ENCODE assay signal across 1 cellular context in genomic region chr2:239487272-239487671, GRCh38.
TF ChIP-seq lines count a peak whose summit lies in the region.

No MANE protein-coding gene starts in this region.

TF ChIP-seq in HepG2, 621 proteins besides CTCF, POLR2A, EP300 and RAD21 (continued from another document):
- TF ChIP-seq, protein P1, sequence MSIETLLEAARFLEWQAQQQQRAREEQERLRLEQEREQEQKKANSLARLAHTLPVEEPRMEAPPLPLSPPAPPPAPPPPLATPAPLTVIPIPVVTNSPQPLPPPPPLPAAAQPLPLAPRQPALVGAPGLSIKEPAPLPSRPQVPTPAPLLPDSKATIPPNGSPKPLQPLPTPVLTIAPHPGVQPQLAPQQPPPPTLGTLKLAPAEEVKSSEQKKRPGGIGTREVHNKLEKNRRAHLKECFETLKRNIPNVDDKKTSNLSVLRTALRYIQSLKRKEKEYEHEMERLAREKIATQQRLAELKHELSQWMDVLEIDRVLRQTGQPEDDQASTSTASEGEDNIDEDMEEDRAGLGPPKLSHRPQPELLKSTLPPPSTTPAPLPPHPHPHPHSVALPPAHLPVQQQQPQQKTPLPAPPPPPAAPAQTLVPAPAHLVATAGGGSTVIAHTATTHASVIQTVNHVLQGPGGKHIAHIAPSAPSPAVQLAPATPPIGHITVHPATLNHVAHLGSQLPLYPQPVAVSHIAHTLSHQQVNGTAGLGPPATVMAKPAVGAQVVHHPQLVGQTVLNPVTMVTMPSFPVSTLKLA (IDR thresholded peaks at IDR 0.05) = 0 out of 2 replicates have a peak, but pooled peaks have one; percentile 18
